9 cellular contexts compared by ENCODE assay signal in genomic region chr1:39933956-39934941, GRCh38. TPM values are rescaled to one million over a fixed set of nuclear protein-coding genes. Genes with fewer than 3 reads are reported as not detected.
DNase-seq lines count a peak whose midpoint lies in the region; ATAC-seq, FAIRE-seq and TF ChIP-seq lines count a peak whose summit lies in the region.
"Had no signal": no experiment of that assay in that cellular context is flagged by ENCODE, and none has a peak within 500 bp of the region (broad histone marks: within the 10 kb centered on the region; RNA-seq: fewer than 3 reads in every experiment).

No MANE protein-coding gene starts in this region.

- no peak for TF ChIP-seq POLR2A in H54 (IDR thresholded peaks at IDR 0.05; ENCODE audit: low read depth, low read length)

- peaks cover 19% of the 10 kb centered on the region for H3K4me1 Mint-ChIP-seq in T-helper 17 cell
- peaks cover 4% of the 10 kb centered on the region for H3K4me1 Mint-ChIP-seq in activated T-cell treated with anti-CD3 and anti-CD28 coated beads, Interleukin-2, amount 50 U/mL, for 72 hours (ENCODE audit: low read depth)
- H3K4me1 Mint-ChIP-seq: brain had no signal

- DNase-seq in H54 (ENCODE audit: insufficient read length, low spot score) (peak; percentile 76), T-helper 17 cell (no peak), heart right ventricle (peak; percentile 42 to 48), NCI-H2029 (lab: John Stamatoyannopoulos, UW) (no peak)
- no peak for DNase-seq in activated T-cell treated with anti-CD3 and anti-CD28 coated beads, Interleukin-2, amount 50 U/mL, for 72 hours

- no peak overlapping the region for H3K4me3 ChIP-seq in heart right ventricle
- H3K4me3 ChIP-seq in skeletal muscle tissue (ENCODE audit: low read length in 3 of 3), result no peak overlapping the region

- H3K4me1 ChIP-seq in heart right ventricle (peaks cover 0 to 46% (median 0%) of the 10 kb centered on the region in 9 donors), skeletal muscle tissue (ENCODE audit: control insufficient read depth in 3 of 3, insufficient read depth in 3 of 3, low read length in 3 of 3) (no peaks in the 10 kb centered on the region)

- no peaks in the 10 kb centered on the region for H3K36me3 Mint-ChIP-seq in T-helper 17 cell (ENCODE audit: low read depth)
- H3K36me3 Mint-ChIP-seq in activated T-cell treated with anti-CD3 and anti-CD28 coated beads, Interleukin-2, amount 50 U/mL, for 72 hours (ENCODE audit: insufficient read depth in 2 of 2), result no peaks in the 10 kb centered on the region
- H3K36me3 Mint-ChIP-seq: brain had no signal

- H3K27ac Mint-ChIP-seq in T-helper 17 cell, result peak overlapping the region; percentile 62
- H3K27ac Mint-ChIP-seq in activated T-cell treated with anti-CD3 and anti-CD28 coated beads, Interleukin-2, amount 50 U/mL, for 72 hours, result no peak overlapping the region

- H3K9ac ChIP-seq in skeletal muscle tissue (ENCODE audit: low read depth in 1 of 3, low read length in 3 of 3), result no peak overlapping the region

- ATAC-seq in T-helper 17 cell, result no peak
- peak; percentile 78 to 95 (median 86) for ATAC-seq in heart right ventricle
- ATAC-seq in HG02973 (IDR thresholded peaks at IDR 0.05; ENCODE audit: unreplicated experiment), result no peak
- no peak for ATAC-seq in activated T-cell treated with anti-CD3 and anti-CD28 coated beads, Interleukin-2, amount 50 U/mL, for 72 hours (replicated peaks in 1 of 2)
- no peak for ATAC-seq in HG03097 (IDR thresholded peaks at IDR 0.05; ENCODE audit: low FRiP score, unreplicated experiment)

- 67 to 74% methylated on average over 12 of the region's 12 CpGs for WGBS in heart right ventricle, 2 donors

- H3K27ac ChIP-seq in heart right ventricle (peak overlapping the region in 6 of 10 donors; percentile 12 to 85 (median 29)), skeletal muscle tissue (ENCODE audit: low read depth, low read length) (peak overlapping the region; percentile 60)

- H3K9me3 ChIP-seq in T-helper 17 cell (ENCODE audit: control insufficient read depth, low read length, poor library complexity, severe bottlenecking), result no peaks in the 10 kb centered on the region
- peaks cover 0 to 3% (median 0%) of the 10 kb centered on the region in 11 donors for H3K9me3 ChIP-seq in heart right ventricle
- peaks cover 0 to 2% (median 0%) of the 10 kb centered on the region in 3 donors for H3K9me3 ChIP-seq in skeletal muscle tissue (ENCODE audit: control insufficient read depth in 3 of 3, low read length in 3 of 3)

- H3K36me3 ChIP-seq in heart right ventricle (no peaks in the 10 kb centered on the region), skeletal muscle tissue (ENCODE audit: control insufficient read depth in 3 of 3, insufficient read depth in 3 of 3, low read length in 3 of 3) (no peaks in the 10 kb centered on the region)

- intact Hi-C loops in heart right ventricle (cut with DNase I), result no loop called here

- FAIRE-seq in H54 (lab: Jason Lieb, UNC), result no peak

- H3K4me3 Mint-ChIP-seq in T-helper 17 cell, result no peak overlapping the region
- H3K4me3 Mint-ChIP-seq in activated T-cell treated with anti-CD3 and anti-CD28 coated beads, Interleukin-2, amount 50 U/mL, for 72 hours, result no peak overlapping the region
- H3K4me3 Mint-ChIP-seq: brain had no signal

- H3K27me3 ChIP-seq in heart right ventricle, result no peaks in the 10 kb centered on the region
- peaks cover 0 to 6% (median 0%) of the 10 kb centered on the region in 3 donors for H3K27me3 ChIP-seq in skeletal muscle tissue (ENCODE audit: control insufficient read depth in 3 of 3, insufficient read depth in 3 of 3, low read length in 3 of 3)

- H3K9me3 Mint-ChIP-seq in activated T-cell treated with anti-CD3 and anti-CD28 coated beads, Interleukin-2, amount 50 U/mL, for 72 hours, result no peaks in the 10 kb centered on the region

- TF ChIP-seq CTCF in heart right ventricle (IDR thresholded peaks at IDR 0.05), result no peak

- peaks cover 14% of the 10 kb centered on the region for H3K27me3 Mint-ChIP-seq in T-helper 17 cell
- no peaks in the 10 kb centered on the region for H3K27me3 Mint-ChIP-seq in activated T-cell treated with anti-CD3 and anti-CD28 coated beads, Interleukin-2, amount 50 U/mL, for 72 hours (ENCODE audit: low read depth)

RNA-seq across cellular contexts. Expression of gene MFSD2A, which starts 20.7 kb away (rescaled TPM):
- 1 to 10 TPM; 4.6 to 5.5 TPM for total RNA-seq in T-helper 17 cell
- 1 to 10 TPM in 1 of 10 donors, under 1 TPM in 7, not detected in 2; 0.31 to 1.2 (median 0.45) TPM for total RNA-seq in heart right ventricle
- polyA plus RNA-seq in heart right ventricle, result 1 to 10 TPM in 1 of 2 donors, under 1 TPM in 1; 0.15 to 5.6 TPM
- 1.0 TPM for total RNA-seq in skeletal muscle tissue
- total RNA-seq in activated T-cell treated with anti-CD3 and anti-CD28 coated beads, Interleukin-2, amount 50 U/mL, for 72 hours, result 1 to 10 TPM; 7.2 to 9.5 TPM

RNA-seq across cellular contexts. Expression of gene MYCL, which starts 32.5 kb away (rescaled TPM):
- total RNA-seq in T-helper 17 cell, result 1 to 10 TPM in 1 of 2 donors, under 1 TPM in 1; 0.68 to 1.2 TPM
- 1 to 10 TPM in 2 of 10 donors, under 1 TPM in 8; 0.30 to 2.5 (median 0.76) TPM for total RNA-seq in heart right ventricle
- under 1 TPM; 0.07 to 0.13 TPM for polyA plus RNA-seq in heart right ventricle
- total RNA-seq in skeletal muscle tissue, result 1.0 TPM
- under 1 TPM; 0.30 to 0.70 TPM for total RNA-seq in activated T-cell treated with anti-CD3 and anti-CD28 coated beads, Interleukin-2, amount 50 U/mL, for 72 hours

RNA-seq across cellular contexts. Expression of gene TRIT1, which starts 50.9 kb away (rescaled TPM):
- total RNA-seq in T-helper 17 cell (1 to 10 TPM; 9.5 to 9.8 TPM), heart right ventricle (10 to 100 TPM; 12.3 to 21.8 (median 16.8) TPM), skeletal muscle tissue (26.6 TPM)
- 10 to 100 TPM; 11.4 to 23.6 TPM for polyA plus RNA-seq in heart right ventricle
- total RNA-seq in activated T-cell treated with anti-CD3 and anti-CD28 coated beads, Interleukin-2, amount 50 U/mL, for 72 hours, result 10 to 100 TPM; 20.5 to 22.6 TPM

Comparison
In these comparisons a context has a peak if more than half of its experiments do, and no peak if none do; other contexts are left out.
1. DNase-seq: peak in H54 (single experiment) and heart right ventricle (2 of 2); none in T-helper 17 cell (0 of 3), activated T-cell treated with anti-CD3 and anti-CD28 coated beads, Interleukin-2, amount 50 U/mL, for 72 hours (0 of 2) and NCI-H2029 (single experiment).
2. ATAC-seq: peak in heart right ventricle (8 of 8); none in T-helper 17 cell (single experiment), HG02973 (single experiment), activated T-cell treated with anti-CD3 and anti-CD28 coated beads, Interleukin-2, amount 50 U/mL, for 72 hours (0 of 2) and HG03097 (single experiment).